ENCODE assay signal across 9 cellular contexts in genomic region chr4:7358100-7358735, GRCh38.
DNase-seq lines count a peak whose midpoint lies in the region; ATAC-seq, FAIRE-seq and TF ChIP-seq lines count a peak whose summit lies in the region.
"Had no signal": no experiment of that assay in that cellular context is flagged by ENCODE, and none has a peak within 500 bp of the region (broad histone marks: within the 10 kb centered on the region; RNA-seq: fewer than 3 reads in every experiment).

No MANE protein-coding gene starts in this region.

- H3K9me3 ChIP-seq in right atrium auricular region (no peaks in the 10 kb centered on the region), kidney (ENCODE audit: control insufficient read depth in 1 of 2, low read length in 2 of 2) (no peaks in the 10 kb centered on the region)

- FAIRE-seq in kidney (lab: Jason Lieb, UNC): no peak

- no peak for DNase-seq in Right ventricle myocardium inferior (ENCODE audit: missing footprints)
- no peak for DNase-seq in right atrium auricular region (ENCODE audit: low spot score)
- DNase-seq in astrocyte of the spinal cord (ENCODE audit: low read depth, low spot score): peak; percentile 83
- peak; percentile 56 for DNase-seq in kidney
- DNase-seq in NCI-H1436 (lab: John Stamatoyannopoulos, UW): no peak
- no peak for DNase-seq in NOMO-1 (lab: John Stamatoyannopoulos, UW; ENCODE audit: unreplicated experiment in 2 of 2)

- H3K36me3 ChIP-seq in right atrium auricular region (no peaks in the 10 kb centered on the region), kidney (ENCODE audit: control insufficient read depth in 1 of 2, insufficient read depth in 2 of 2, low read length in 2 of 2) (no peaks in the 10 kb centered on the region)

- H3K27ac ChIP-seq in right atrium auricular region (no peak overlapping the region), kidney (ENCODE audit: low read depth in 2 of 2, low read length in 2 of 2) (no peak overlapping the region)
- H3K27ac ChIP-seq: C4-2B had no signal

- in situ Hi-C loops in astrocyte of the spinal cord (cut with HindIII; ENCODE audit: low sequenced_read_pairs): no loop called here

- intact Hi-C loops in Right ventricle myocardium inferior (cut with DNase I) (no loop called here), kidney (cut with DNase I) (no loop called here)

- no peaks in the 10 kb centered on the region for H3K27me3 ChIP-seq in right atrium auricular region

- ATAC-seq in Right ventricle myocardium inferior (peak; percentile 81), HG02588 (IDR thresholded peaks at IDR 0.05; ENCODE audit: unreplicated experiment) (no peak), HG03460 (IDR thresholded peaks at IDR 0.05; ENCODE audit: unreplicated experiment) (no peak)

- H3K9ac ChIP-seq in kidney (ENCODE audit: low read length in 2 of 2): no peak overlapping the region

- TF ChIP-seq CTCF in right atrium auricular region (IDR thresholded peaks at IDR 0.05) (no peak), astrocyte of the spinal cord (IDR thresholded peaks at IDR 0.05; ENCODE audit: low read depth, low read length) (no peak), kidney (IDR thresholded peaks at IDR 0.05; ENCODE audit: borderline replicate concordance, extremely low read depth, insufficient read depth) (no peak)

- H3K4me3 ChIP-seq in right atrium auricular region: no peak overlapping the region
- no peak overlapping the region for H3K4me3 ChIP-seq in astrocyte of the spinal cord (ENCODE audit: low read depth, low read length)
- H3K4me3 ChIP-seq in kidney (ENCODE audit: low read length in 2 of 2): no peak overlapping the region

- H3K4me1 ChIP-seq in right atrium auricular region (peaks cover 0 to 23% of the 10 kb centered on the region in 2 donors), kidney (ENCODE audit: control insufficient read depth in 1 of 2, insufficient read depth in 1 of 2, low read depth in 1 of 2, low read length in 2 of 2) (no peaks in the 10 kb centered on the region)

Comparison
In these comparisons a context has a peak if more than half of its experiments do, and no peak if none do; other contexts are left out.
1. DNase-seq: peak in astrocyte of the spinal cord (single experiment) and kidney (single experiment); none in Right ventricle myocardium inferior (single experiment), right atrium auricular region (single experiment), NCI-H1436 (single experiment) and NOMO-1 (0 of 2).